19 cellular contexts compared by ENCODE assay signal in the genomic region with DNA sequence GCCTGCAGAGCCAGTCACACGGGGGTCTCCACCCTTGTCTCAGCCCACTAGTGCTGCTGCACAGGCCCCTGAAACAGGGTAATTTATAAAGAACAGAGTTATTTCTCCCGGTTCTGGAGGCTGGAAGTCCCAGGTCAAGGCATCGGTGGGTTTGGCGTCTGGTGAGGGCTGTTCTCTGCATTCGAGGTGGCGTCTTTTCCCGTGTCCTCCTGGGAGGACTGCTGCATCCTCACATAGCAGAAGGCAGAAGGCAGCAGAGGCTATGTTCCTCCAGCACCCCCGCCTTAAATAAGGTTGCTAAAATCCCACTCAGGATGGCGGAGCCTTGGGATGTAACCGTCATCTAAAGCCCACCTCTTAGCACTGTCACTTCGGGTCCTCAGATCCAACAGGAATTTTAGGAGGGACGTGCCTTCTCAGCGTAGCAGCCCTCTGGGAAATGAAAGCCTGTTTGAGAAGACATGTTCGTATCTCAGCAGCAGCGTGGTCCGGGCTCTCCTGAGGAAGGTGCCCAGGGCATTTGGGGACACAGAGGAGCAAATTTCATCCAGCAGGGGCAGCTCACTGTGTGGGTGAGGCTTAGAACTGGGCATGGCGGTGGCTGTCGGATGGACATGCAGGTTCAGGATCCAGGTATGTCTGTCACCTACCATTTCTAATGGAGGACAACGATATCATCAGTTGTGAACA.
DNase-seq lines count a peak whose midpoint lies in the region; ATAC-seq and TF ChIP-seq lines count a peak whose summit lies in the region.
"Had no signal": no experiment of that assay in that cellular context is flagged by ENCODE, and none has a peak within 500 bp of the region (broad histone marks: within the 10 kb centered on the region; RNA-seq: fewer than 3 reads in every experiment).

No MANE protein-coding gene starts in this region.

- no peak for ATAC-seq in activated CD4-positive, alpha-beta T cell treated with anti-CD3 and anti-CD28 coated beads for 36 hours

- POLR2A ChIA-PET in activated CD4-positive, alpha-beta T cell treated with anti-CD3 and anti-CD28 coated beads, Interleukin-2, amount 10 ng/mL, durations not matched to agents 7 days and 5 days (lab: Charles Lee) = no interaction called here
- POLR2A ChIA-PET in activated CD4-positive, alpha-beta T cell treated with anti-CD3 and anti-CD28 coated beads for 36 hours (lab: Charles Lee) = no interaction called here

- no peak overlapping the region for H3T11ph ChIP-seq in H9 (ENCODE audit: low read length)

- H4K8ac ChIP-seq in H9 (replicated peaks; ENCODE audit: insufficient read length, low read depth, low read length) (no peak overlapping the region), trophoblast cell (ENCODE audit: low read depth, low read length) (no peak overlapping the region)

- peaks cover 45% of the 10 kb centered on the region for H3K36me3 Mint-ChIP-seq in activated CD4-positive, alpha-beta T cell treated with anti-CD3 and anti-CD28 coated beads, Interleukin-2, amount 10 ng/mL, durations not matched to agents 7 days and 5 days (ENCODE audit: low read depth)
- peaks cover 20% of the 10 kb centered on the region for H3K36me3 Mint-ChIP-seq in activated CD4-positive, alpha-beta T cell treated with anti-CD3 and anti-CD28 coated beads for 36 hours (ENCODE audit: low read depth)
- H3K36me3 Mint-ChIP-seq in H9 (ENCODE audit: insufficient read depth in 1 of 3, low read depth in 3 of 3) = no peaks in the 10 kb centered on the region
- peaks cover 34% of the 10 kb centered on the region for H3K36me3 Mint-ChIP-seq in activated naive CD8-positive, alpha-beta T cell treated with anti-CD3 and anti-CD28 coated beads for 36 hours

- H2BK12ac ChIP-seq in H9 (ENCODE audit: insufficient read length, low read depth, low read length) (no peak overlapping the region), trophoblast cell (ENCODE audit: low read length) (peak overlapping the region; percentile 2)

- no peak overlapping the region for H2AFZ ChIP-seq in H9 (ENCODE audit: low read length)
- H2AFZ ChIP-seq in trophoblast cell (ENCODE audit: insufficient read depth, low read length, poor library complexity) = no peak overlapping the region
- H2AFZ ChIP-seq in smooth muscle cell (ENCODE audit: low read depth) = no peak overlapping the region

- H3K4me1 ChIP-seq in H9 (ENCODE audit: insufficient read depth, low read length) (peaks cover 3% of the 10 kb centered on the region; the same call in 1 of the 2 replicates), trophoblast cell (ENCODE audit: control insufficient read depth in 1 of 2, insufficient read depth in 2 of 2, low read length in 2 of 2) (peaks cover 36 to 41% of the 10 kb centered on the region in 2 experiments), smooth muscle cell (ENCODE audit: low read depth) (peaks cover 7% of the 10 kb centered on the region)

- H3K4me1 Mint-ChIP-seq in activated CD4-positive, alpha-beta T cell treated with anti-CD3 and anti-CD28 coated beads, Interleukin-2, amount 10 ng/mL, durations not matched to agents 7 days and 5 days = peaks cover 84% of the 10 kb centered on the region
- peaks cover 73% of the 10 kb centered on the region for H3K4me1 Mint-ChIP-seq in activated CD4-positive, alpha-beta T cell treated with anti-CD3 and anti-CD28 coated beads for 36 hours
- peaks cover 13 to 29% of the 10 kb centered on the region in 2 experiments for H3K4me1 Mint-ChIP-seq in H9
- H3K4me1 Mint-ChIP-seq in activated naive CD8-positive, alpha-beta T cell treated with anti-CD3 and anti-CD28 coated beads for 36 hours = peaks cover 55% of the 10 kb centered on the region

- H2BK5ac ChIP-seq in H9 (ENCODE audit: insufficient read length, low read length) (no peak overlapping the region), trophoblast cell (ENCODE audit: low read depth, low read length, poor library complexity) (no peak overlapping the region)

- no peak overlapping the region for H2BK20ac ChIP-seq in H9 (ENCODE audit: low read depth, low read length, poor library complexity, severe bottlenecking)

- no CpG with 5 or more reads among the region's 19 CpGs for WGBS in H9 (ENCODE audit: extremely low coverage, insufficient read length, low lambda C conversion rate)
- no CpG with 5 or more reads among the region's 19 CpGs for WGBS in trophoblast cell (ENCODE audit: extremely low coverage, insufficient coverage, insufficient read length)
- WGBS in smooth muscle cell (ENCODE audit: low lambda C conversion rate) = 97% methylated on average over 19 of the region's 19 CpGs

- TF ChIP-seq CTCF in H9 (conservative IDR thresholded peaks at IDR 0.05) (no peak), smooth muscle cell (IDR thresholded peaks at IDR 0.05; ENCODE audit: borderline replicate concordance, insufficient read depth, poor library complexity, severe bottlenecking) (no peak)

- H3K23ac ChIP-seq in H9 (ENCODE audit: insufficient read length, low read depth, low read length) (no peak overlapping the region), trophoblast cell (ENCODE audit: low read length) (no peak overlapping the region)

- no peak overlapping the region for H3K27ac ChIP-seq in H9 (ENCODE audit: insufficient read length, low read depth, low read length)
- H3K27ac ChIP-seq in trophoblast cell (ENCODE audit: low read depth, low read length) = no peak overlapping the region
- no peak overlapping the region for H3K27ac ChIP-seq in smooth muscle cell (ENCODE audit: low read depth)
- H3K27ac ChIP-seq: BLaER1, Peyer's patch had no signal

- H2BK15ac ChIP-seq in H9 (ENCODE audit: low read depth, low read length) = no peak overlapping the region

- no peaks in the 10 kb centered on the region for H3K23me2 ChIP-seq in H9 (ENCODE audit: insufficient read length, low read depth, low read length, poor library complexity, severe bottlenecking)

- no peak for DNase-seq in activated CD4-positive, alpha-beta T cell treated with anti-CD3 and anti-CD28 coated beads, Interleukin-2, amount 10 ng/mL, durations not matched to agents 7 days and 5 days
- no peak for DNase-seq in activated CD4-positive, alpha-beta T cell treated with anti-CD3 and anti-CD28 coated beads for 36 hours
- DNase-seq in H9 (no peak), trophoblast cell (peak; percentile 24 to 79), smooth muscle cell (lab: John Stamatoyannopoulos, UW; ENCODE audit: unreplicated experiment) (no peak), H4 (ENCODE audit: low spot score) (no peak)
- DNase-seq in activated naive CD8-positive, alpha-beta T cell treated with anti-CD3 and anti-CD28 coated beads for 36 hours = no peak
- no peak for DNase-seq in stimulated activated CD4-positive, alpha-beta T cell treated with anti-CD3 and anti-CD28 coated beads, Interleukin-12 subunit alpha, Interleukin-12 subunit beta, amount 100 ng/mL, for 4 hours
- DNase-seq: CD8-positive, alpha-beta memory T cell; DMS79; HCEC 1CT; KG1; NCI-H1048; NCI-H1436 treated with DMSO at 0.1 percent for 48 hours; NCI-H2081; NCI-H524; Peyer's patch; Right ventricle myocardium superior had no signal

- H4K20me1 ChIP-seq in H9 (ENCODE audit: control insufficient read depth, insufficient read depth, insufficient read length) (no peaks in the 10 kb centered on the region), smooth muscle cell (ENCODE audit: low read depth) (no peaks in the 10 kb centered on the region)

- no peak overlapping the region for H3K56ac ChIP-seq in H9 (ENCODE audit: insufficient read length, low read depth, low read length)

- H3K4ac ChIP-seq in H9 (ENCODE audit: low read depth, low read length) (no peak overlapping the region), trophoblast cell (ENCODE audit: low read depth, low read length) (no peak overlapping the region)

- H3K4me2 ChIP-seq in H9 (ENCODE audit: insufficient read depth, insufficient read length, low read length) (no peak overlapping the region), trophoblast cell (ENCODE audit: low read length) (no peak overlapping the region), smooth muscle cell (no peak overlapping the region)
- H3K4me2 ChIP-seq: BLaER1 had no signal

- H3K18ac ChIP-seq in H9 (ENCODE audit: insufficient read length, low read depth, low read length) (peak overlapping the region; percentile 14), trophoblast cell (ENCODE audit: low read length) (peak overlapping the region; percentile 2)

- H2AK5ac ChIP-seq in H9 (ENCODE audit: insufficient read length, low read length) = no peak overlapping the region
- H2AK5ac ChIP-seq in trophoblast cell (ENCODE audit: low read length) = no peak overlapping the region

- H3K9ac ChIP-seq in H9 (ENCODE audit: extremely low read depth, insufficient read length, low read length) (no peak overlapping the region), trophoblast cell (ENCODE audit: low read length) (no peak overlapping the region), smooth muscle cell (ENCODE audit: low read depth) (no peak overlapping the region)
- H3K9ac ChIP-seq: BLaER1 had no signal

- no peak overlapping the region for H4K12ac ChIP-seq in trophoblast cell (ENCODE audit: low read depth, low read length)

- no peaks in the 10 kb centered on the region for H3K27me3 Mint-ChIP-seq in activated CD4-positive, alpha-beta T cell treated with anti-CD3 and anti-CD28 coated beads, Interleukin-2, amount 10 ng/mL, durations not matched to agents 7 days and 5 days
- H3K27me3 Mint-ChIP-seq in activated CD4-positive, alpha-beta T cell treated with anti-CD3 and anti-CD28 coated beads for 36 hours = no peaks in the 10 kb centered on the region
- H3K27me3 Mint-ChIP-seq in H9 (ENCODE audit: low read depth) = no peaks in the 10 kb centered on the region
- H3K27me3 Mint-ChIP-seq in activated naive CD8-positive, alpha-beta T cell treated with anti-CD3 and anti-CD28 coated beads for 36 hours = no peaks in the 10 kb centered on the region

- H3K79me1 ChIP-seq in H9 (ENCODE audit: insufficient read depth, low read depth, low read length, poor library complexity, severe bottlenecking) (no peaks in the 10 kb centered on the region), trophoblast cell (ENCODE audit: low read length) (peaks cover 12% of the 10 kb centered on the region)

- intact Hi-C loops in activated CD4-positive, alpha-beta T cell treated with anti-CD3 and anti-CD28 coated beads for 36 hours (cut with DNase I, micrococcal nuclease) = no loop called here

- H3K79me2 ChIP-seq in H9 (ENCODE audit: insufficient read depth, low read length) (no peaks in the 10 kb centered on the region), trophoblast cell (ENCODE audit: control insufficient read depth, insufficient read depth, low read length, poor library complexity) (no peaks in the 10 kb centered on the region), smooth muscle cell (ENCODE audit: low read depth) (peaks cover 3% of the 10 kb centered on the region)

- H3K27ac Mint-ChIP-seq in activated CD4-positive, alpha-beta T cell treated with anti-CD3 and anti-CD28 coated beads, Interleukin-2, amount 10 ng/mL, durations not matched to agents 7 days and 5 days = peak overlapping the region; percentile 26
- no peak overlapping the region for H3K27ac Mint-ChIP-seq in activated CD4-positive, alpha-beta T cell treated with anti-CD3 and anti-CD28 coated beads for 36 hours
- peak overlapping the region in 2 of 3 experiments; percentile 0 to 15; a peak in 1 of 7 replicates for H3K27ac Mint-ChIP-seq in H9
- peak overlapping the region; percentile 46 for H3K27ac Mint-ChIP-seq in activated naive CD8-positive, alpha-beta T cell treated with anti-CD3 and anti-CD28 coated beads for 36 hours

- peaks cover 8% of the 10 kb centered on the region for H3F3A ChIP-seq in smooth muscle cell (ENCODE audit: low read depth)

- H3K9me3 ChIP-seq in H9 (ENCODE audit: control insufficient read depth, low read depth, low read length) (no peaks in the 10 kb centered on the region), trophoblast cell (ENCODE audit: insufficient read depth, low read depth, low read length) (peaks cover 4% of the 10 kb centered on the region), smooth muscle cell (replicated peaks; ENCODE audit: low read depth) (no peaks in the 10 kb centered on the region)
- H3K9me3 ChIP-seq: BLaER1, Peyer's patch had no signal

- H4K91ac ChIP-seq in H9 (ENCODE audit: insufficient read length, low read depth, low read length) = no peak overlapping the region
- peak overlapping the region; percentile 4 for H4K91ac ChIP-seq in trophoblast cell (ENCODE audit: low read depth, low read length)

- H3K27me3 ChIP-seq in H9 (ENCODE audit: insufficient read depth, low read length) (no peaks in the 10 kb centered on the region), trophoblast cell (ENCODE audit: insufficient read depth, low read length) (no peaks in the 10 kb centered on the region), smooth muscle cell (ENCODE audit: low read depth) (no peaks in the 10 kb centered on the region)
- H3K27me3 ChIP-seq: BLaER1, Peyer's patch had no signal

- H3K14ac ChIP-seq in H9 (ENCODE audit: insufficient read depth, low read length) = no peak overlapping the region; the same call in 1 of the 2 replicates
- no peak overlapping the region for H3K14ac ChIP-seq in trophoblast cell (ENCODE audit: low read length)

- H2BK120ac ChIP-seq in H9 (ENCODE audit: low read depth, low read length, poor library complexity, severe bottlenecking) (no peak overlapping the region), trophoblast cell (ENCODE audit: insufficient read depth, low read length, poor library complexity) (no peak overlapping the region)

- H3K9me3 Mint-ChIP-seq in activated CD4-positive, alpha-beta T cell treated with anti-CD3 and anti-CD28 coated beads, Interleukin-2, amount 10 ng/mL, durations not matched to agents 7 days and 5 days = no peaks in the 10 kb centered on the region
- H3K9me3 Mint-ChIP-seq in activated CD4-positive, alpha-beta T cell treated with anti-CD3 and anti-CD28 coated beads for 36 hours (ENCODE audit: low read depth) = no peaks in the 10 kb centered on the region
- no peaks in the 10 kb centered on the region; a peak in 1 of 5 replicates for H3K9me3 Mint-ChIP-seq in H9
- no peaks in the 10 kb centered on the region for H3K9me3 Mint-ChIP-seq in activated naive CD8-positive, alpha-beta T cell treated with anti-CD3 and anti-CD28 coated beads for 36 hours
- H3K9me3 Mint-ChIP-seq: CD8-positive, alpha-beta memory T cell had no signal

- CTCF ChIA-PET in activated CD4-positive, alpha-beta T cell treated with anti-CD3 and anti-CD28 coated beads, Interleukin-2, amount 10 ng/mL, durations not matched to agents 7 days and 5 days (lab: Charles Lee) = interaction anchor here (1.1 kb wide), 1 partner anchor 15 kb away, joined by 5 read pairs; no protein-coding TSS in a partner anchor
- CTCF ChIA-PET in activated CD4-positive, alpha-beta T cell treated with anti-CD3 and anti-CD28 coated beads for 36 hours (lab: Charles Lee) = no interaction called here

- no peaks in the 10 kb centered on the region for H3K36me3 ChIP-seq in trophoblast cell (ENCODE audit: control insufficient read depth in 1 of 2, insufficient read depth in 2 of 2, low read length in 2 of 2)
- H3K36me3 ChIP-seq in smooth muscle cell (ENCODE audit: low read depth) = no peaks in the 10 kb centered on the region
- H3K36me3 ChIP-seq: Peyer's patch had no signal

- H3K4me3 Mint-ChIP-seq in activated CD4-positive, alpha-beta T cell treated with anti-CD3 and anti-CD28 coated beads, Interleukin-2, amount 10 ng/mL, durations not matched to agents 7 days and 5 days = no peak overlapping the region
- no peak overlapping the region for H3K4me3 Mint-ChIP-seq in activated CD4-positive, alpha-beta T cell treated with anti-CD3 and anti-CD28 coated beads for 36 hours
- H3K4me3 Mint-ChIP-seq in H9 = no peak overlapping the region; a peak in 1 of 5 replicates
- H3K4me3 Mint-ChIP-seq in activated naive CD8-positive, alpha-beta T cell treated with anti-CD3 and anti-CD28 coated beads for 36 hours = peak overlapping the region; percentile 3
- H3K4me3 Mint-ChIP-seq: CD8-positive, alpha-beta memory T cell had no signal

- H3K4me3 ChIP-seq in trophoblast cell (ENCODE audit: low read depth, low read length) (no peak overlapping the region), smooth muscle cell (no peak overlapping the region)
- H3K4me3 ChIP-seq: BLaER1, Peyer's patch had no signal

- H4K5ac ChIP-seq in H9 (ENCODE audit: insufficient read length, low read depth, low read length) = no peak overlapping the region

Comparison
In these comparisons a context has a peak if more than half of its experiments do, and no peak if none do; other contexts are left out.
1. DNase-seq: peak in trophoblast cell (2 of 2); none in activated CD4-positive, alpha-beta T cell treated with anti-CD3 and anti-CD28 coated beads, Interleukin-2, amount 10 ng/mL, durations not matched to agents 7 days and 5 days (single experiment), activated CD4-positive, alpha-beta T cell treated with anti-CD3 and anti-CD28 coated beads for 36 hours (single experiment), H9 (single experiment), activated naive CD8-positive, alpha-beta T cell treated with anti-CD3 and anti-CD28 coated beads for 36 hours (single experiment), smooth muscle cell (single experiment), stimulated activated CD4-positive, alpha-beta T cell treated with anti-CD3 and anti-CD28 coated beads, Interleukin-12 subunit alpha, Interleukin-12 subunit beta, amount 100 ng/mL, for 4 hours (single experiment) and H4 (single experiment).